In the genomic region with DNA sequence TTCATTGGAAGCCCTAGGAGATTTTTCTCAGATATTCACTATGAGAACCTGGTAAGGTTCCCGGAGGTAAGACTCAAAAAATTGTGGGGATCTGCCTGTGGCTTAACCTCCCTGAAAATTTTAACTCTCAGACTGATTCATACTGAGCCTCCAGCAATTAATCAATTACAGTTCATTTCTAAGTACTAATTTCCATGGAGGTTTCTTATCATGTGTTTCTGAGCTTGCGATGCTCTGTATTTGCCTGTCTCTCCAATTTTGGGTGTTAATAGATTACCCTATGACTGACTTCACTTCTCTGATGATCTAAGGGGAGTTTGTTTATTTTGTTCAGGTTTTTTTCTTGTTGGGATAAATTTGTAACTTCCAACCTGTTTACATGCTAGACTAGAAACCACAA, we compare ENCODE assay signal across 22 cellular contexts.
"Had no signal": no experiment of that assay in that cellular context is flagged by ENCODE, and none has a peak within 500 bp of the region (broad histone marks: within the 10 kb centered on the region; RNA-seq: fewer than 3 reads in every experiment).

No MANE protein-coding gene starts in this region.

- H3K4me1 ChIP-seq: heart right ventricle, right atrium auricular region, sigmoid colon, stomach had no signal

- H3K4me3 ChIP-seq: coronary artery, heart right ventricle, ovary, right atrium auricular region, sigmoid colon, skin epidermis, stomach, thoracic aorta had no signal

- DNase-seq: effector CD4-positive, alpha-beta T cell; heart right ventricle; hypothalamus; islet precursor cell; mammary epithelial cell; natural killer cell; nucleus accumbens; ovary; sigmoid colon; stimulated activated CD4-positive, alpha-beta T cell treated with anti-CD3 and anti-CD28 coated beads, Interleukin-2, amount 100 ng/mL, for 24 hours; stimulated activated CD4-positive, alpha-beta T cell treated with anti-CD3 and anti-CD28 coated beads, Interleukin-4, amount 100 ng/mL, for 4 hours; stimulated activated naive CD4-positive, alpha-beta T cell; stomach; substantia nigra; trophoblast cell had no signal

- H3K9me3 ChIP-seq: heart right ventricle, ovary, right atrium auricular region, sigmoid colon, thoracic aorta had no signal

- H3K27ac ChIP-seq: coronary artery, heart right ventricle, ovary, right atrium auricular region, sigmoid colon, skin epidermis, stomach, thoracic aorta had no signal

- H3K36me3 Mint-ChIP-seq: natural killer cell had no signal

- ATAC-seq: esophagus mucosa, heart right ventricle, left lobe of liver, natural killer cell had no signal

- H3K4me1 Mint-ChIP-seq: natural killer cell, neural crest cell had no signal

- H3K4me3 Mint-ChIP-seq: natural killer cell, neural crest cell had no signal

- H3K27me3 ChIP-seq: heart right ventricle, ovary, right atrium auricular region, sigmoid colon, stomach had no signal

- H3K27ac Mint-ChIP-seq: natural killer cell had no signal

- H3K36me3 ChIP-seq: heart right ventricle, ovary, right atrium auricular region, sigmoid colon, stomach, thoracic aorta had no signal
